ENCODE assay signal across 30 cellular contexts in genomic region chr2:200144571-200144970, GRCh38.
"Had no signal": no experiment of that assay in that cellular context is flagged by ENCODE, and none has a peak within 500 bp of the region (broad histone marks: within the 10 kb centered on the region; RNA-seq: fewer than 3 reads in every experiment).

No MANE protein-coding gene starts in this region.

- DNase-seq: heart left ventricle; hypothalamus; immature natural killer cell; kidney; left colon; left lung; lower lobe of right lung; mammary epithelial cell; mesenchymal stem cell; naive B cell; natural killer cell; nephron progenitor cell; ovary; retina; right cardiac atrium; stimulated activated CD4-positive, alpha-beta T cell treated with anti-CD3 and anti-CD28 coated beads, Interleukin-12 subunit alpha, Interleukin-12 subunit beta, amount 100 ng/mL, for 4 hours; stimulated activated CD4-positive, alpha-beta T cell treated with anti-CD3 and anti-CD28 coated beads, Interleukin-15, amount 100 ng/mL, for 24 hours; stimulated activated CD4-positive, alpha-beta T cell treated with anti-CD3 and anti-CD28 coated beads, Interleukin-4, amount 100 ng/mL, for 24 hours; stimulated activated naive CD4-positive, alpha-beta T cell treated with Interleukin-2 at 50 U/mL for 16 hours; stimulated activated naive CD8-positive, alpha-beta T cell treated with anti-CD3 and anti-CD28 coated beads, Interleukin-15, amount 100 ng/mL, for 72 hours; substantia nigra; upper lobe of left lung had no signal

- H2AFZ ChIP-seq: neural progenitor cell had no signal

- H3K36me3 Mint-ChIP-seq: immature natural killer cell; mesothelial cell of epicardium; natural killer cell; stimulated activated memory B cell treated with anti-CD40 and anti-IgM and Interleukin-4, amounts not matched to agents 10 μg/mL and 1 μg/mL and 100 μg/mL, for 72 hours had no signal

- H3K4me1 Mint-ChIP-seq: immature natural killer cell; mesothelial cell of epicardium; naive B cell; natural killer cell; stimulated activated memory B cell treated with anti-CD40 and anti-IgM and Interleukin-4, amounts not matched to agents 10 μg/mL and 1 μg/mL and 100 μg/mL, for 72 hours; stimulated activated naive CD8-positive, alpha-beta T cell treated with anti-CD3 and anti-CD28 coated beads, Interleukin-15, amount 100 ng/mL, for 72 hours had no signal

- H3K27ac Mint-ChIP-seq: immature natural killer cell; mesothelial cell of epicardium; naive B cell; natural killer cell; nephron progenitor cell; neural progenitor cell; stimulated activated memory B cell treated with anti-CD40 and anti-IgM and Interleukin-4, amounts not matched to agents 10 μg/mL and 1 μg/mL and 100 μg/mL, for 72 hours; stimulated activated naive CD8-positive, alpha-beta T cell treated with anti-CD3 and anti-CD28 coated beads, Interleukin-15, amount 100 ng/mL, for 72 hours had no signal

- H3K36me3 ChIP-seq: heart left ventricle, left lung, lower lobe of right lung, neural progenitor cell, ovary, prostate gland, tibial nerve, upper lobe of left lung had no signal

- ATAC-seq: heart left ventricle; left colon; left lung; lower lobe of right lung; natural killer cell; right cardiac atrium; sciatic nerve; stimulated activated memory B cell treated with anti-CD40 and anti-IgM and Interleukin-4, amounts not matched to agents 10 μg/mL and 1 μg/mL and 100 μg/mL, for 72 hours; stimulated activated naive CD8-positive, alpha-beta T cell treated with anti-CD3 and anti-CD28 coated beads, Interleukin-15, amount 100 ng/mL, for 72 hours had no signal

- H3K4me2 ChIP-seq: neural progenitor cell had no signal

- H3K27ac ChIP-seq: heart left ventricle, left lung, lower lobe of right lung, neural progenitor cell, ovary, prostate gland, skin epidermis, tibial nerve, upper lobe of left lung had no signal

- H3K4me3 Mint-ChIP-seq: immature natural killer cell; mesothelial cell of epicardium; naive B cell; natural killer cell; nephron progenitor cell; neural progenitor cell; stimulated activated memory B cell treated with anti-CD40 and anti-IgM and Interleukin-4, amounts not matched to agents 10 μg/mL and 1 μg/mL and 100 μg/mL, for 72 hours; stimulated activated naive CD8-positive, alpha-beta T cell treated with anti-CD3 and anti-CD28 coated beads, Interleukin-15, amount 100 ng/mL, for 72 hours had no signal

- H3K4me3 ChIP-seq: heart left ventricle, left lung, lower lobe of right lung, neural progenitor cell, ovary, prostate gland, skin epidermis, tibial nerve, upper lobe of left lung had no signal

- H3K9ac ChIP-seq: neural progenitor cell had no signal

- FAIRE-seq: islet of Langerhans, kidney had no signal

- H3K4me1 ChIP-seq: heart left ventricle, left lung, lower lobe of right lung, neural progenitor cell, prostate gland, tibial nerve, upper lobe of left lung had no signal

- H3K9me3 ChIP-seq: lower lobe of right lung, ovary, prostate gland had no signal

- H3K27me3 ChIP-seq: heart left ventricle, left lung, neural progenitor cell, ovary, tibial nerve, upper lobe of left lung had no signal
